2 cellular contexts compared by ENCODE assay signal in the genomic region with DNA sequence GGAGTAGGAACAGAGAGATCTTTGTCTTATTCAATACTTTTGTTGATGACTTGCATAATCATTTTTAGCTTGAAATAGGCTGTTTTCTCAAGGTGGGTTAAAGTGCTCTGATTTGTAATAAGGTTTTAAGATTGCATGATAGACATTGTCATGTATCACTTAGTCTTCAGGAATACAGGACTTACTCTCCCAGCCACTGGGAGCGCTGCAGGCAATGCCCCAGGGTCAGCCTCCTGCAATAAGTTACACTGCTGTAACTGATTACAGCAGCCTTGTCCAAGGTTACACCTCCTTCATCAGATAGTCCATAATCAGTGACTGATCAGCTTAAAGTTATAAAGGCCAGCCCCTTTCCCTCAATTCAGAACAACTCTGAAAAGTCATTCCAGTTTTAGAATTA.
TF ChIP-seq lines count a peak whose summit lies in the region.

No MANE protein-coding gene starts in this region.

TF ChIP-seq in SK-N-SH, 30 proteins besides CTCF, POLR2A, EP300 and RAD21:
- TF ChIP-seq EZH2phosphoT487 (IDR thresholded peaks at IDR 0.05; ENCODE audit: borderline replicate concordance, low read depth) = no peak
- TF ChIP-seq, protein P1, sequence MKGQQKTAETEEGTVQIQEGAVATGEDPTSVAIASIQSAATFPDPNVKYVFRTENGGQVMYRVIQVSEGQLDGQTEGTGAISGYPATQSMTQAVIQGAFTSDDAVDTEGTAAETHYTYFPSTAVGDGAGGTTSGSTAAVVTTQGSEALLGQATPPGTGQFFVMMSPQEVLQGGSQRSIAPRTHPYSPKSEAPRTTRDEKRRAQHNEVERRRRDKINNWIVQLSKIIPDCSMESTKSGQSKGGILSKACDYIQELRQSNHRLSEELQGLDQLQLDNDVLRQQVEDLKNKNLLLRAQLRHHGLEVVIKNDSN (IDR thresholded peaks at IDR 0.05; ENCODE audit: borderline replicate concordance, low read depth) = no peak
- TF ChIP-seq, protein P2, sequence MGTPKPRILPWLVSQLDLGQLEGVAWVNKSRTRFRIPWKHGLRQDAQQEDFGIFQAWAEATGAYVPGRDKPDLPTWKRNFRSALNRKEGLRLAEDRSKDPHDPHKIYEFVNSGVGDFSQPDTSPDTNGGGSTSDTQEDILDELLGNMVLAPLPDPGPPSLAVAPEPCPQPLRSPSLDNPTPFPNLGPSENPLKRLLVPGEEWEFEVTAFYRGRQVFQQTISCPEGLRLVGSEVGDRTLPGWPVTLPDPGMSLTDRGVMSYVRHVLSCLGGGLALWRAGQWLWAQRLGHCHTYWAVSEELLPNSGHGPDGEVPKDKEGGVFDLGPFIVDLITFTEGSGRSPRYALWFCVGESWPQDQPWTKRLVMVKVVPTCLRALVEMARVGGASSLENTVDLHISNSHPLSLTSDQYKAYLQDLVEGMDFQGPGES (IDR thresholded peaks at IDR 0.05; ENCODE audit: low read depth, low read length) = no peak

TF ChIP-seq in SK-N-SH treated with all-trans-retinoic acid at 6 μM for 48 hours, 23 proteins besides CTCF, POLR2A, EP300 and RAD21:
- TF ChIP-seq ZFP3 (CRISPR knock-in tag; IDR thresholded peaks at IDR 0.05) (no peak), ISL1 (CRISPR knock-in tag; IDR thresholded peaks at IDR 0.05) (no peak)
